In genomic region chr2:8119782-8120551, GRCh38 we compare ENCODE assay signal across 1 cellular context.
TF ChIP-seq lines count a peak whose summit lies in the region.

No MANE protein-coding gene starts in this region.

TF ChIP-seq in HepG2, 621 proteins besides CTCF, POLR2A, EP300 and RAD21 (continued from another document and continues in another):
- no peak for TF ChIP-seq ZNF318 (CRISPR knock-in tag; IDR thresholded peaks at IDR 0.05)
- no peak for TF ChIP-seq FOXP1 (IDR thresholded peaks at IDR 0.05)
- TF ChIP-seq FOXP1 (CRISPR knock-in tag; IDR thresholded peaks at IDR 0.05), result peak; percentile 81
- peak; percentile 84; the same call in 1 of the 2 replicates for TF ChIP-seq HMG20A (CRISPR knock-in tag; IDR thresholded peaks at IDR 0.05; ENCODE audit: borderline replicate concordance)
- peak; percentile 67 for TF ChIP-seq SAP130 (CRISPR knock-in tag; IDR thresholded peaks at IDR 0.05; ENCODE audit: low read depth)
- TF ChIP-seq SOX6 (IDR thresholded peaks at IDR 0.05), result no peak
- TF ChIP-seq SOX6 (CRISPR knock-in tag; IDR thresholded peaks at IDR 0.05), result peak; percentile 100
- TF ChIP-seq RARA (CRISPR knock-in tag; IDR thresholded peaks at IDR 0.05), result peak; percentile 93
- TF ChIP-seq ZNF710 (CRISPR knock-in tag; IDR thresholded peaks at IDR 0.05; ENCODE audit: borderline replicate concordance), result peak; percentile 94; the same call in 1 of the 2 replicates
- TF ChIP-seq KLF11 (CRISPR knock-in tag; IDR thresholded peaks at IDR 0.05), result 0 out of 2 replicates have a peak, but pooled peaks have one; percentile 53
- TF ChIP-seq FOSL1 (CRISPR knock-in tag; IDR thresholded peaks at IDR 0.05; ENCODE audit: borderline replicate concordance), result no peak
- peak; percentile 80; the same call in 1 of the 2 replicates for TF ChIP-seq THYN1 (CRISPR knock-in tag; IDR thresholded peaks at IDR 0.05; ENCODE audit: borderline replicate concordance, low read depth)
- peak; percentile 96 for TF ChIP-seq GATAD2A (CRISPR knock-in tag; IDR thresholded peaks at IDR 0.05)
- TF ChIP-seq HMG20B (CRISPR knock-in tag; conservative IDR thresholded peaks at IDR 0.05), result peak; percentile 53; the same call in 1 of the 2 replicates
- TF ChIP-seq BRF2 (CRISPR knock-in tag; IDR thresholded peaks at IDR 0.05), result 0 out of 2 replicates have a peak, but pooled peaks have one; percentile 42
- TF ChIP-seq CERS6 (CRISPR knock-in tag; IDR thresholded peaks at IDR 0.05), result no peak
- no peak for TF ChIP-seq NFIB (CRISPR knock-in tag; IDR thresholded peaks at IDR 0.05; ENCODE audit: borderline replicate concordance)
- peak; percentile 62; the same call in 1 of the 2 replicates for TF ChIP-seq HHEX (CRISPR knock-in tag; IDR thresholded peaks at IDR 0.05)
- peak; percentile 82 for TF ChIP-seq MIXL1 (CRISPR knock-in tag; IDR thresholded peaks at IDR 0.05)
- no peak for TF ChIP-seq USF2 (IDR thresholded peaks at IDR 0.05; ENCODE audit: low read depth, low read length)
- TF ChIP-seq USF2 (CRISPR knock-in tag; IDR thresholded peaks at IDR 0.05; ENCODE audit: borderline replicate concordance), result no peak
- peak; percentile 89 for TF ChIP-seq CEBPG (CRISPR knock-in tag; IDR thresholded peaks at IDR 0.05)
- no peak for TF ChIP-seq SETDB1 (CRISPR knock-in tag; IDR thresholded peaks at IDR 0.05; ENCODE audit: borderline replicate concordance)
- TF ChIP-seq ATF4 (CRISPR knock-in tag; IDR thresholded peaks at IDR 0.05), result no peak; a peak in 1 of 4 replicates
- TF ChIP-seq ZNF343 (CRISPR knock-in tag; IDR thresholded peaks at IDR 0.05), result peak; percentile 80
- TF ChIP-seq TGIF2 (CRISPR knock-in tag; IDR thresholded peaks at IDR 0.05), result peak; percentile 70; the same call in 1 of the 2 replicates
- peak; percentile 53 for TF ChIP-seq SMC3 (IDR thresholded peaks at IDR 0.05; ENCODE audit: low read length)
- TF ChIP-seq RXRB (CRISPR knock-in tag; IDR thresholded peaks at IDR 0.05; ENCODE audit: borderline replicate concordance), result peak; percentile 82
- peak; percentile 49; the same call in 1 of the 2 replicates for TF ChIP-seq JUND (CRISPR knock-in tag; IDR thresholded peaks at IDR 0.05)
- no peak for TF ChIP-seq ATF7 (IDR thresholded peaks at IDR 0.05)
- peak; percentile 53; the same call in 1 of the 2 replicates for TF ChIP-seq ATF7 (CRISPR knock-in tag; IDR thresholded peaks at IDR 0.05)
- TF ChIP-seq ZBTB26 (CRISPR knock-in tag; IDR thresholded peaks at IDR 0.05; ENCODE audit: borderline replicate concordance), result peak; percentile 8; the same call in 1 of the 2 replicates
- no peak for TF ChIP-seq SP1 (IDR thresholded peaks at IDR 0.05)
- TF ChIP-seq SP1 (CRISPR knock-in tag; IDR thresholded peaks at IDR 0.05), result peak; percentile 56; the same call in 1 of the 2 replicates
- no peak for TF ChIP-seq TBP (CRISPR knock-in tag; IDR thresholded peaks at IDR 0.05)
- TF ChIP-seq HMGXB3 (CRISPR knock-in tag; IDR thresholded peaks at IDR 0.05; ENCODE audit: borderline replicate concordance), result peak; percentile 73; the same call in 1 of the 2 replicates
- TF ChIP-seq SNAI1 (CRISPR knock-in tag; IDR thresholded peaks at IDR 0.05; ENCODE audit: borderline replicate concordance), result 0 out of 2 replicates have a peak, but pooled peaks have one; percentile 12
- 0 out of 2 replicates have a peak, but pooled peaks have one; percentile 26 for TF ChIP-seq ZFP37 (CRISPR knock-in tag; IDR thresholded peaks at IDR 0.05; ENCODE audit: borderline replicate concordance)
